ENCODE assay signal across 1 cellular context in the genomic region with DNA sequence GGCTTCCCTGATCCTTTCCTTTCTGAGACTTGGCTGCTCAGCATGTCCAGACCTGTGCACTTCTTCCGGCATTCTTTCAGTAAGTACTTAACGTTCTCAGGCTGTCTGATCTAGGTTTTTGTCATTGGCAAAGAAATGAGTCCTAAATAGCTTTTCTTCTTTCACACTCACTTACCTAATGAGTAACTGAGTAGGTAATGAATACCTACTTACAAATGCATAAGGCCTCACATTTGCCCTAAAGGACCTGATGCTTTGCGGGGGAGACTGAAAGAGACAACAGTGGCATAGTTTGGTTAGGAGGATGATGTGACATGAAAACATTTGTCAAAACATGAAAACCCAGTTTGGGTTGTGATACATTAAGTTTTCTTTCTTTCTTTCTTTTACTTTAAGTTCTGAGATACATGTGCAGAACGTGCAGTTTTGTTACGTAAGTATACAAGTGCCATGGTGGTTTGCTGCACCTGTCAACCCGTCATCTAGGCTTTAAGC.
TF ChIP-seq lines count a peak whose summit lies in the region.

No MANE protein-coding gene starts in this region.

TF ChIP-seq in GM12878, 131 proteins besides CTCF, POLR2A, EP300 and RAD21 (continued from another document and continues in another):
- TF ChIP-seq RAD51 (IDR thresholded peaks at IDR 0.05) (peak; percentile 63; the same call in 1 of the 2 replicates), ZNF592 (IDR thresholded peaks at IDR 0.05) (peak; percentile 64; the same call in 1 of the 2 replicates), FOXM1 (IDR thresholded peaks at IDR 0.05; ENCODE audit: low read depth, low read length) (peak; percentile 83; the same call in 1 of the 2 replicates), PML (IDR thresholded peaks at IDR 0.05; ENCODE audit: low read length) (no peak), NR2C1 (IDR thresholded peaks at IDR 0.05) (no peak), TCF3 (IDR thresholded peaks at IDR 0.05; ENCODE audit: borderline replicate concordance, insufficient read depth, low read depth, low read length) (no peak), ETV6 (conservative IDR thresholded peaks at IDR 0.05 in 1 of 2, IDR thresholded peaks at IDR 0.05 in 1 of 2; ENCODE audit: borderline replicate concordance in 1 of 2, low read depth in 1 of 2) (peak in 1 of 2 experiments; percentile 87; a peak in 2 of 4 replicates), TCF12 (IDR thresholded peaks at IDR 0.05; ENCODE audit: low read depth, low read length) (0 out of 2 replicates have a peak, but pooled peaks have one; percentile 30), CREB1 (IDR thresholded peaks at IDR 0.05; ENCODE audit: low read depth) (no peak), ZNF217 (IDR thresholded peaks at IDR 0.05) (peak; percentile 89), CHD4 (IDR thresholded peaks at IDR 0.05) (no peak), MTA3 (IDR thresholded peaks at IDR 0.05; ENCODE audit: borderline replicate concordance, low read length) (0 out of 2 replicates have a peak, but pooled peaks have one; percentile 62), ZZZ3 (IDR thresholded peaks at IDR 0.05; ENCODE audit: control insufficient read depth, insufficient read length, low read depth) (no peak), JUND (IDR thresholded peaks at IDR 0.05; ENCODE audit: low read depth, low read length) (no peak), TARDBP (IDR thresholded peaks at IDR 0.05; ENCODE audit: borderline replicate concordance) (no peak), KLF5 (IDR thresholded peaks at IDR 0.05; ENCODE audit: partially characterized antibody) (peak; percentile 48), BACH1 (IDR thresholded peaks at IDR 0.05; ENCODE audit: borderline replicate concordance) (peak; percentile 57; the same call in 1 of the 2 replicates), IKZF2 (IDR thresholded peaks at IDR 0.05) (peak; percentile 88 to 92), CHD1 (IDR thresholded peaks at IDR 0.05; ENCODE audit: low read depth, low read length) (peak; percentile 89; the same call in 1 of the 2 replicates), YY1 (IDR thresholded peaks at IDR 0.05; ENCODE audit: low read depth, low read length) (no peak), ATF3 (IDR thresholded peaks at IDR 0.05; ENCODE audit: borderline replicate concordance, extremely low read depth, low read depth, low read length) (no peak), IRF5 (IDR thresholded peaks at IDR 0.05; ENCODE audit: borderline replicate concordance) (no peak), BHLHE40 (IDR thresholded peaks at IDR 0.05; ENCODE audit: borderline replicate concordance in 1 of 2, low read depth in 2 of 2, low read length in 1 of 2) (peak; percentile 84 to 96), ATF2 (IDR thresholded peaks at IDR 0.05; ENCODE audit: low read length) (peak; percentile 66; the same call in 1 of the 2 replicates), EGR1 (IDR thresholded peaks at IDR 0.05; ENCODE audit: borderline replicate concordance in 1 of 2, low read depth in 2 of 2, low read length in 2 of 2) (peak in 1 of 2 experiments; percentile 63; a peak in 1 of 3 replicates), NBN (IDR thresholded peaks at IDR 0.05) (peak; percentile 86), CBX3 (IDR thresholded peaks at IDR 0.05; ENCODE audit: borderline replicate concordance, low read depth) (no peak), PRDM15 (CRISPR knock-in tag; IDR thresholded peaks at IDR 0.05) (no peak), SMAD5 (IDR thresholded peaks at IDR 0.05; ENCODE audit: low read depth) (no peak), ZBED1 (IDR thresholded peaks at IDR 0.05; ENCODE audit: borderline replicate concordance) (peak; percentile 85), HDGF (IDR thresholded peaks at IDR 0.05) (no peak), SPI1 (IDR thresholded peaks at IDR 0.05; ENCODE audit: borderline replicate concordance, insufficient read depth, low read depth, low read length) (no peak), NR2F1 (conservative IDR thresholded peaks at IDR 0.05) (peak; percentile 73)
- TF ChIP-seq, protein P1, sequence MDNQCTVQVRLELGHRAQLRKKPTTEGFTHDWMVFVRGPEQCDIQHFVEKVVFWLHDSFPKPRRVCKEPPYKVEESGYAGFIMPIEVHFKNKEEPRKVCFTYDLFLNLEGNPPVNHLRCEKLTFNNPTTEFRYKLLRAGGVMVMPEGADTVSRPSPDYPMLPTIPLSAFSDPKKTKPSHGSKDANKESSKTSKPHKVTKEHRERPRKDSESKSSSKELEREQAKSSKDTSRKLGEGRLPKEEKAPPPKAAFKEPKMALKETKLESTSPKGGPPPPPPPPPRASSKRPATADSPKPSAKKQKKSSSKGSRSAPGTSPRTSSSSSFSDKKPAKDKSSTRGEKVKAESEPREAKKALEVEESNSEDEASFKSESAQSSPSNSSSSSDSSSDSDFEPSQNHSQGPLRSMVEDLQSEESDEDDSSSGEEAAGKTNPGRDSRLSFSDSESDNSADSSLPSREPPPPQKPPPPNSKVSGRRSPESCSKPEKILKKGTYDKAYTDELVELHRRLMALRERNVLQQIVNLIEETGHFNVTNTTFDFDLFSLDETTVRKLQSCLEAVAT (IDR thresholded peaks at IDR 0.05), result no peak
- TF ChIP-seq, protein P2, sequence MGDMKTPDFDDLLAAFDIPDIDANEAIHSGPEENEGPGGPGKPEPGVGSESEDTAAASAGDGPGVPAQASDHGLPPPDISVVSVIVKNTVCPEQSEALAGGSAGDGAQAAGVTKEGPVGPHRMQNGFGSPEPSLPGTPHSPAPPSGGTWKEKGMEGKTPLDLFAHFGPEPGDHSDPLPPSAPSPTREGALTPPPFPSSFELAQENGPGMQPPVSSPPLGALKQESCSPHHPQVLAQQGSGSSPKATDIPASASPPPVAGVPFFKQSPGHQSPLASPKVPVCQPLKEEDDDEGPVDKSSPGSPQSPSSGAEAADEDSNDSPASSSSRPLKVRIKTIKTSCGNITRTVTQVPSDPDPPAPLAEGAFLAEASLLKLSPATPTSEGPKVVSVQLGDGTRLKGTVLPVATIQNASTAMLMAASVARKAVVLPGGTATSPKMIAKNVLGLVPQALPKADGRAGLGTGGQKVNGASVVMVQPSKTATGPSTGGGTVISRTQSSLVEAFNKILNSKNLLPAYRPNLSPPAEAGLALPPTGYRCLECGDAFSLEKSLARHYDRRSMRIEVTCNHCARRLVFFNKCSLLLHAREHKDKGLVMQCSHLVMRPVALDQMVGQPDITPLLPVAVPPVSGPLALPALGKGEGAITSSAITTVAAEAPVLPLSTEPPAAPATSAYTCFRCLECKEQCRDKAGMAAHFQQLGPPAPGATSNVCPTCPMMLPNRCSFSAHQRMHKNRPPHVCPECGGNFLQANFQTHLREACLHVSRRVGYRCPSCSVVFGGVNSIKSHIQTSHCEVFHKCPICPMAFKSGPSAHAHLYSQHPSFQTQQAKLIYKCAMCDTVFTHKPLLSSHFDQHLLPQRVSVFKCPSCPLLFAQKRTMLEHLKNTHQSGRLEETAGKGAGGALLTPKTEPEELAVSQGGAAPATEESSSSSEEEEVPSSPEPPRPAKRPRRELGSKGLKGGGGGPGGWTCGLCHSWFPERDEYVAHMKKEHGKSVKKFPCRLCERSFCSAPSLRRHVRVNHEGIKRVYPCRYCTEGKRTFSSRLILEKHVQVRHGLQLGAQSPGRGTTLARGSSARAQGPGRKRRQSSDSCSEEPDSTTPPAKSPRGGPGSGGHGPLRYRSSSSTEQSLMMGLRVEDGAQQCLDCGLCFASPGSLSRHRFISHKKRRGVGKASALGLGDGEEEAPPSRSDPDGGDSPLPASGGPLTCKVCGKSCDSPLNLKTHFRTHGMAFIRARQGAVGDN (IDR thresholded peaks at IDR 0.05), result peak; percentile 71
